Comparison of ENCODE assay signal across 19 cellular contexts in genomic region chr2:215693999-215694356, GRCh38.
DNase-seq lines count a peak whose midpoint lies in the region; ATAC-seq and TF ChIP-seq lines count a peak whose summit lies in the region.
"Had no signal": no experiment of that assay in that cellular context is flagged by ENCODE, and none has a peak within 500 bp of the region (broad histone marks: within the 10 kb centered on the region; RNA-seq: fewer than 3 reads in every experiment).

No MANE protein-coding gene starts in this region.

- TF ChIP-seq POLR2A in right lobe of liver (IDR thresholded peaks at IDR 0.05) (no peak), heart left ventricle (IDR thresholded peaks at IDR 0.05) (no peak)

- H3K27me3 ChIP-seq in Caco-2 (replicated peaks; ENCODE audit: control insufficient read depth, insufficient read depth, low read length) = no peaks in the 10 kb centered on the region
- no peaks in the 10 kb centered on the region for H3K27me3 ChIP-seq in ascending aorta
- H3K27me3 ChIP-seq in right lobe of liver = no peaks in the 10 kb centered on the region
- H3K27me3 ChIP-seq in skeletal muscle satellite cell (ENCODE audit: control insufficient read depth, insufficient read depth, low read length) = no peaks in the 10 kb centered on the region
- H3K27me3 ChIP-seq in heart left ventricle = no peaks in the 10 kb centered on the region

- peaks cover 59% of the 10 kb centered on the region for H3K4me1 Mint-ChIP-seq in Caco-2 (ENCODE audit: low read depth, unreplicated experiment)
- H3K4me1 Mint-ChIP-seq: activated CD4-positive, alpha-beta T cell treated with anti-CD3 and anti-CD28 coated beads for 36 hours; activated naive CD8-positive, alpha-beta T cell treated with anti-CD3 and anti-CD28 coated beads, Interleukin-2, amount 10 ng/mL, durations not matched to agents 7 days and 5 days; stimulated activated naive CD8-positive, alpha-beta T cell treated with anti-CD3 and anti-CD28 coated beads, Interleukin-15, amount 100 ng/mL, for 72 hours had no signal

- H3K9me3 ChIP-seq in Caco-2 (0 out of 2 replicates have a peak, but pooled peaks cover 1% of the 10 kb centered on the region), ascending aorta (no peaks in the 10 kb centered on the region), right lobe of liver (no peaks in the 10 kb centered on the region), skeletal muscle satellite cell (replicated peaks; ENCODE audit: low read length) (no peaks in the 10 kb centered on the region), heart left ventricle (peaks cover 0 to 14% (median 0%) of the 10 kb centered on the region in 12 donors)

- peak overlapping the region; percentile 23 for H3K4me3 Mint-ChIP-seq in Caco-2 (ENCODE audit: unreplicated experiment)
- H3K4me3 Mint-ChIP-seq: activated CD4-positive, alpha-beta T cell treated with anti-CD3 and anti-CD28 coated beads for 36 hours; activated naive CD8-positive, alpha-beta T cell treated with anti-CD3 and anti-CD28 coated beads, Interleukin-2, amount 10 ng/mL, durations not matched to agents 7 days and 5 days; CD8-positive, alpha-beta T cell; stimulated activated naive CD8-positive, alpha-beta T cell treated with anti-CD3 and anti-CD28 coated beads, Interleukin-15, amount 100 ng/mL, for 72 hours had no signal

- H3K27ac Mint-ChIP-seq in Caco-2 (ENCODE audit: unreplicated experiment) = peak overlapping the region; percentile 83
- H3K27ac Mint-ChIP-seq: activated CD4-positive, alpha-beta T cell treated with anti-CD3 and anti-CD28 coated beads for 36 hours; activated naive CD8-positive, alpha-beta T cell treated with anti-CD3 and anti-CD28 coated beads, Interleukin-2, amount 10 ng/mL, durations not matched to agents 7 days and 5 days; CD8-positive, alpha-beta T cell; stimulated activated naive CD8-positive, alpha-beta T cell treated with anti-CD3 and anti-CD28 coated beads, Interleukin-15, amount 100 ng/mL, for 72 hours had no signal

- TSS peak; percentile 17 for BruUV-seq in Caco-2 (replicated peaks; lab: Mats Ljungman, UMichigan)

- POLR2A ChIA-PET in Caco-2 (lab: Charles Lee) = interaction anchor here (1.0 kb wide), 1 partner anchor 9 kb away, joined by 5 read pairs; no protein-coding TSS in a partner anchor

- H3K4me1 ChIP-seq in Caco-2 (peaks cover 48% of the 10 kb centered on the region), ascending aorta (peaks cover 0 to 27% of the 10 kb centered on the region in 2 donors), right lobe of liver (peaks cover 0 to 31% (median 15%) of the 10 kb centered on the region in 4 donors), skeletal muscle satellite cell (ENCODE audit: control insufficient read depth, insufficient read depth, low read length) (peaks cover 47% of the 10 kb centered on the region), heart left ventricle (peaks cover 0 to 17% (median 0%) of the 10 kb centered on the region in 12 donors)

- DNase-seq in Caco-2 (no peak), ascending aorta (ENCODE audit: low spot score in 2 of 2) (no peak), right lobe of liver (no peak), NCI-H446 treated with DMSO at 0.1 percent for 48 hours (lab: John Stamatoyannopoulos, UW) (no peak), NCI-H526 (lab: John Stamatoyannopoulos, UW) (no peak), heart left ventricle (no peak)
- DNase-seq: activated CD4-positive, alpha-beta T cell treated with anti-CD3 and anti-CD28 coated beads for 36 hours; activated naive CD8-positive, alpha-beta T cell treated with anti-CD3 and anti-CD28 coated beads, Interleukin-2, amount 10 ng/mL, durations not matched to agents 7 days and 5 days; CD8-positive, alpha-beta T cell; DMS79; left colon; NCI-H187; RPMI8226; stimulated activated CD4-positive, alpha-beta T cell treated with anti-CD3 and anti-CD28 coated beads, Interleukin-2, amount 100 ng/mL, for 48 hours; stimulated activated naive CD8-positive, alpha-beta T cell treated with anti-CD3 and anti-CD28 coated beads, Interleukin-15, amount 100 ng/mL, for 72 hours; SW 1271 had no signal

- TF ChIP-seq CTCF in Caco-2 (IDR thresholded peaks at IDR 0.05; ENCODE audit: insufficient read depth in 1 of 2, low read depth in 1 of 2, low read length in 1 of 2, severe bottlenecking in 1 of 2, unreplicated experiment in 1 of 2) (no peak), ascending aorta (IDR thresholded peaks at IDR 0.05) (no peak), right lobe of liver (IDR thresholded peaks at IDR 0.05) (no peak), heart left ventricle (IDR thresholded peaks at IDR 0.05) (no peak)

- no peak overlapping the region for H3K4me3 ChIP-seq in Caco-2 (ENCODE audit: low read depth, low read length)
- H3K4me3 ChIP-seq in ascending aorta = no peak overlapping the region
- no peak overlapping the region for H3K4me3 ChIP-seq in right lobe of liver
- H3K4me3 ChIP-seq in skeletal muscle satellite cell (ENCODE audit: low read length) = no peak overlapping the region
- H3K4me3 ChIP-seq in heart left ventricle = no peak overlapping the region

- intact Hi-C loops in Caco-2 (cut with micrococcal nuclease; ENCODE audit: unreplicated experiment) (loop anchor here (2.0 kb wide), 1 partner anchor 19 kb away; no protein-coding TSS in a partner anchor), ascending aorta (cut with DNase I) (loop anchor here (2.0 kb wide), 1 partner anchor 35 kb away; no protein-coding TSS in a partner anchor), right lobe of liver (cut with DNase I) (no loop called here), heart left ventricle (cut with DNase I) (no loop called here)

- CTCF ChIA-PET in Caco-2 (lab: Charles Lee) = interaction anchor here (0.7 kb wide), 1 partner anchor 9 kb away, joined by 3 read pairs; no protein-coding TSS in a partner anchor

- H3K4me2 ChIP-seq in skeletal muscle satellite cell (ENCODE audit: low read length) = peak overlapping the region; percentile 33

- H3K36me3 ChIP-seq in Caco-2 (ENCODE audit: control insufficient read depth, insufficient read depth, low read length) = no peaks in the 10 kb centered on the region
- H3K36me3 ChIP-seq in ascending aorta = no peaks in the 10 kb centered on the region
- no peaks in the 10 kb centered on the region for H3K36me3 ChIP-seq in right lobe of liver
- H3K36me3 ChIP-seq in skeletal muscle satellite cell (ENCODE audit: insufficient read depth, low read length) = no peaks in the 10 kb centered on the region
- no peaks in the 10 kb centered on the region for H3K36me3 ChIP-seq in heart left ventricle

- H3K9me3 Mint-ChIP-seq in Caco-2 (ENCODE audit: unreplicated experiment) = peaks cover 28% of the 10 kb centered on the region

- peaks cover 11% of the 10 kb centered on the region for H3K36me3 Mint-ChIP-seq in Caco-2 (ENCODE audit: insufficient read depth, unreplicated experiment)
- H3K36me3 Mint-ChIP-seq: activated naive CD8-positive, alpha-beta T cell treated with anti-CD3 and anti-CD28 coated beads, Interleukin-2, amount 10 ng/mL, durations not matched to agents 7 days and 5 days; CD8-positive, alpha-beta T cell had no signal

- no peaks in the 10 kb centered on the region for H3K27me3 Mint-ChIP-seq in Caco-2 (ENCODE audit: insufficient read depth, unreplicated experiment)
- H3K27me3 Mint-ChIP-seq: stimulated activated naive CD8-positive, alpha-beta T cell treated with anti-CD3 and anti-CD28 coated beads, Interleukin-15, amount 100 ng/mL, for 72 hours had no signal

- ATAC-seq in right lobe of liver (no peak), HG02885 (IDR thresholded peaks at IDR 0.05; ENCODE audit: poor library complexity, unreplicated experiment) (no peak), heart left ventricle (no peak)
- ATAC-seq: activated CD4-positive, alpha-beta T cell treated with anti-CD3 and anti-CD28 coated beads for 36 hours; CD8-positive, alpha-beta T cell; left colon; stimulated activated naive CD8-positive, alpha-beta T cell treated with anti-CD3 and anti-CD28 coated beads, Interleukin-15, amount 100 ng/mL, for 72 hours had no signal

- H3K9ac ChIP-seq in skeletal muscle satellite cell (ENCODE audit: low read depth, low read length) = peak overlapping the region; percentile 69

- peak overlapping the region; percentile 80 to 87 for H3K27ac ChIP-seq in ascending aorta
- peak overlapping the region in 2 of 3 donors; percentile 7 to 21 for H3K27ac ChIP-seq in right lobe of liver
- H3K27ac ChIP-seq in heart left ventricle = peak overlapping the region in 3 of 12 donors; percentile 20 to 56 (median 46)
- H3K27ac ChIP-seq: epithelial cell of prostate had no signal

Comparison
In these comparisons a context has a peak if more than half of its experiments do, and no peak if none do; other contexts are left out.
1. intact Hi-C loops: an anchor here in Caco-2 (2.0 kb wide) and ascending aorta (2.0 kb wide); none called in right lobe of liver and heart left ventricle.